ENCODE assay signal across 23 cellular contexts in genomic region chr13:114299604-114300305, GRCh38.
"Had no signal": no experiment of that assay in that cellular context is flagged by ENCODE, and none has a peak within 500 bp of the region (broad histone marks: within the 10 kb centered on the region; RNA-seq: fewer than 3 reads in every experiment).

No MANE protein-coding gene starts in this region.

- H3K9me3 ChIP-seq: gastrocnemius medialis, testis, transverse colon had no signal

- H3K4me1 Mint-ChIP-seq: activated B cell treated with CpG ODN at 0.5 μM for 24 hours; activated naive CD4-positive, alpha-beta T cell treated with anti-CD3 and anti-CD28 coated beads, Interleukin-2, amount 50 U/mL, for 24 hours; activated naive CD8-positive, alpha-beta T cell treated with anti-CD3 and anti-CD28 coated beads, Interleukin-2, amount 50 U/mL, for 24 hours; mesothelial cell of epicardium had no signal

- H3K27me3 ChIP-seq: dorsolateral prefrontal cortex, gastrocnemius medialis, hepatocyte, testis, transverse colon had no signal

- H3K27ac Mint-ChIP-seq: activated B cell treated with CpG ODN at 0.5 μM for 24 hours; activated naive CD4-positive, alpha-beta T cell treated with anti-CD3 and anti-CD28 coated beads, Interleukin-2, amount 50 U/mL, for 24 hours; activated naive CD8-positive, alpha-beta T cell treated with anti-CD3 and anti-CD28 coated beads, Interleukin-2, amount 50 U/mL, for 24 hours; activated T-helper 1 cell treated with anti-CD3 and anti-CD28 coated beads, Interleukin-12 subunit alpha, Interleukin-12 subunit beta, Interleukin-2, Interleukin-4 antibody, amounts not matched to agents 30 ng/mL and 10 ng/mL and 1 ng/mL, durations not matched to agents 14 hours and 24 hours and 36 hours; mesothelial cell of epicardium had no signal

- H3K27me3 Mint-ChIP-seq: activated B cell treated with CpG ODN at 0.5 μM for 24 hours; activated naive CD4-positive, alpha-beta T cell treated with anti-CD3 and anti-CD28 coated beads, Interleukin-2, amount 50 U/mL, for 24 hours; activated naive CD8-positive, alpha-beta T cell treated with anti-CD3 and anti-CD28 coated beads, Interleukin-2, amount 50 U/mL, for 24 hours; naive B cell had no signal

- H3K4me3 ChIP-seq: coronary artery, dorsolateral prefrontal cortex, gastrocnemius medialis, hepatocyte, testis, transverse colon had no signal

- H3K9me3 Mint-ChIP-seq: activated B cell treated with CpG ODN at 0.5 μM for 24 hours; activated naive CD4-positive, alpha-beta T cell treated with anti-CD3 and anti-CD28 coated beads, Interleukin-2, amount 50 U/mL, for 24 hours; activated naive CD8-positive, alpha-beta T cell treated with anti-CD3 and anti-CD28 coated beads, Interleukin-2, amount 50 U/mL, for 24 hours; activated T-helper 1 cell treated with anti-CD3 and anti-CD28 coated beads, Interleukin-12 subunit alpha, Interleukin-12 subunit beta, Interleukin-2, Interleukin-4 antibody, amounts not matched to agents 30 ng/mL and 10 ng/mL and 1 ng/mL, durations not matched to agents 14 hours and 24 hours and 36 hours; mesothelial cell of epicardium; naive B cell had no signal

- DNase-seq: activated B cell treated with CpG ODN at 0.5 μM for 24 hours; activated CD8-positive, alpha-beta memory T cell treated with anti-CD3 and anti-CD28 coated beads, Interleukin-2, amount 50 U/mL, for 4 hours; activated naive CD8-positive, alpha-beta T cell treated with anti-CD3 and anti-CD28 coated beads, Interleukin-2, amount 50 U/mL, for 24 hours; activated T-cell treated with anti-CD3 and anti-CD28 coated beads, Interleukin-2, amount 50 U/mL, for 1 hour; amygdala; cerebellar nuclear complex; dorsolateral prefrontal cortex; effector memory CD4-positive, alpha-beta T cell; gastrocnemius medialis; left cardiac atrium; left ventricle myocardium superior; naive B cell; nucleus accumbens; right cardiac atrium; stimulated activated naive CD8-positive, alpha-beta T cell treated with anti-CD3 and anti-CD28 coated beads, Interleukin-15, Interleukin-2, amounts not matched to agents 100 U/mL and 50 U/mL, for 24 hours; T-helper 2 cell; testis; transverse colon had no signal

- H3K4me1 ChIP-seq: gastrocnemius medialis, testis, transverse colon had no signal

- H3K27ac ChIP-seq: coronary artery, dorsolateral prefrontal cortex, gastrocnemius medialis, hepatocyte, testis, transverse colon had no signal

- ATAC-seq: activated naive CD8-positive, alpha-beta T cell treated with anti-CD3 and anti-CD28 coated beads, Interleukin-2, amount 50 U/mL, for 24 hours; gastrocnemius medialis; left cardiac atrium; left ventricle myocardium superior; right cardiac atrium; stimulated activated naive CD8-positive, alpha-beta T cell treated with anti-CD3 and anti-CD28 coated beads, Interleukin-15, Interleukin-2, amounts not matched to agents 100 U/mL and 50 U/mL, for 24 hours had no signal

- H3K4me3 Mint-ChIP-seq: activated B cell treated with CpG ODN at 0.5 μM for 24 hours; activated naive CD4-positive, alpha-beta T cell treated with anti-CD3 and anti-CD28 coated beads, Interleukin-2, amount 50 U/mL, for 24 hours; activated naive CD8-positive, alpha-beta T cell treated with anti-CD3 and anti-CD28 coated beads, Interleukin-2, amount 50 U/mL, for 24 hours; activated T-helper 1 cell treated with anti-CD3 and anti-CD28 coated beads, Interleukin-12 subunit alpha, Interleukin-12 subunit beta, Interleukin-2, Interleukin-4 antibody, amounts not matched to agents 30 ng/mL and 10 ng/mL and 1 ng/mL, durations not matched to agents 14 hours and 24 hours and 36 hours; mesothelial cell of epicardium; naive B cell had no signal

- H3K4me2 ChIP-seq: hepatocyte had no signal

- H3K79me2 ChIP-seq: hepatocyte had no signal

- H2AFZ ChIP-seq: hepatocyte had no signal
